ENCODE assay signal across 26 cellular contexts in the genomic region with DNA sequence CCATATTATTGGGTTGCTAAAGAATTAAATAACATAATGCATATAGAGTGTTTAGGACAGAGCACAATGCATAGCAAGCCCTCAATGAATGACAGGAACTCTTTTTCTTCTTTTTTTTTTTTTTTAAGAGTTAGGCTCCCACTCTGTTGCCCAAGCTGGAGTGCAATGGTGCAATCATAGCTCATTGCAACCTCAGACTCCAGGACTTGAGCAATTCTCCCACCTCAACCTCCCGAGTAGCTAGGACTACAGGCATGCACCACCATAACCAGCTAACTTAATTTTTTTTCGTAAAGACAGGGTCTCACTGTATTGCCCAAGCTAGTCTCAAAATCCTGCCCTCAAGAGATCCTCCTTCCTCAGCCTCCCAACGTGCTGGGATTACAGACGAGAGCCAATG.
"Had no signal": no experiment of that assay in that cellular context is flagged by ENCODE, and none has a peak within 500 bp of the region (broad histone marks: within the 10 kb centered on the region; RNA-seq: fewer than 3 reads in every experiment).

No MANE protein-coding gene starts in this region.

- H3K9me3 ChIP-seq: lower lobe of right lung, right atrium auricular region, stomach, testis, thyroid gland, transverse colon, upper lobe of left lung, vagina had no signal

- H3K4me1 ChIP-seq: lower lobe of right lung, parathyroid adenoma, right atrium auricular region, testis, thyroid gland, transverse colon, upper lobe of left lung, vagina had no signal

- FAIRE-seq: keratinocyte had no signal

- H3K27me3 ChIP-seq: right atrium auricular region, stomach, testis, thyroid gland, transverse colon, upper lobe of left lung, vagina had no signal

- H3K27ac ChIP-seq: lower lobe of right lung, parathyroid adenoma, right atrium auricular region, skin epidermis, stomach, testis, thyroid gland, transverse colon, upper lobe of left lung, vagina had no signal

- H3K4me3 ChIP-seq: lower lobe of right lung, right atrium auricular region, skin epidermis, stomach, testis, thyroid gland, transverse colon, upper lobe of left lung, vagina had no signal

- H2AFZ ChIP-seq: parathyroid adenoma had no signal

- H3K79me2 ChIP-seq: parathyroid adenoma had no signal

- H3K9ac ChIP-seq: parathyroid adenoma had no signal

- ATAC-seq: left cardiac atrium; left lobe of liver; left ventricle myocardium superior; lower lobe of right lung; naive thymus-derived CD8-positive, alpha-beta T cell; sciatic nerve; stimulated activated naive B cell treated with anti-CD40 and anti-IgM and Interleukin-4, amounts not matched to agents 10 μg/mL and 1 μg/mL and 100 μg/mL, for 72 hours; stimulated activated naive CD8-positive, alpha-beta T cell treated with anti-CD3 and anti-CD28 coated beads, Interleukin-15, Interleukin-2, amounts not matched to agents 100 U/mL and 50 U/mL, for 24 hours had no signal

- H3K36me3 ChIP-seq: lower lobe of right lung, right atrium auricular region, thyroid gland, transverse colon, upper lobe of left lung, vagina had no signal

- DNase-seq: kidney glomerular epithelial cell; left cardiac atrium; left ventricle myocardium superior; lower lobe of right lung; mammary epithelial cell; mesenchymal stem cell; naive thymus-derived CD8-positive, alpha-beta T cell; occipital lobe; stimulated activated CD4-positive, alpha-beta T cell treated with anti-CD3 and anti-CD28 coated beads, Interleukin-12 subunit alpha, Interleukin-12 subunit beta, amount 100 ng/mL, for 4 hours; stimulated activated CD4-positive, alpha-beta T cell treated with anti-CD3 and anti-CD28 coated beads, Interleukin-15, amount 100 ng/mL, for 24 hours; stimulated activated CD4-positive, alpha-beta T cell treated with anti-CD3 and anti-CD28 coated beads, Interleukin-2, amount 100 ng/mL, for 24 hours; stimulated activated CD4-positive, alpha-beta T cell treated with anti-CD3 and anti-CD28 coated beads, Interleukin-4, amount 100 ng/mL, for 1 hour; stimulated activated naive B cell treated with anti-CD40 and anti-IgM and Interleukin-4, amounts not matched to agents 10 μg/mL and 1 μg/mL and 100 μg/mL, for 72 hours; stimulated activated naive CD8-positive, alpha-beta T cell treated with anti-CD3 and anti-CD28 coated beads, Interleukin-15, Interleukin-2, amounts not matched to agents 100 U/mL and 50 U/mL, for 24 hours; stomach; testis; thyroid gland; transverse colon; upper lobe of left lung had no signal
